In genomic region chr1:25617626-25618432, GRCh38 we compare ENCODE assay signal across 8 cellular contexts. TPM values are rescaled to one million over a fixed set of nuclear protein-coding genes. Genes with fewer than 3 reads are reported as not detected.
DNase-seq lines count a peak whose midpoint lies in the region; ATAC-seq and TF ChIP-seq lines count a peak whose summit lies in the region.

No MANE protein-coding gene starts in this region.

- peaks cover 8% of the 10 kb centered on the region for H3K27me3 Mint-ChIP-seq in activated T-cell treated with anti-CD3 and anti-CD28 coated beads, Interleukin-2, amount 50 U/mL, for 72 hours (ENCODE audit: low read depth)

- H3K4me1 Mint-ChIP-seq in activated T-cell treated with anti-CD3 and anti-CD28 coated beads, Interleukin-2, amount 50 U/mL, for 72 hours (ENCODE audit: low read depth): peaks cover 73% of the 10 kb centered on the region

- H3K27ac Mint-ChIP-seq in activated T-cell treated with anti-CD3 and anti-CD28 coated beads, Interleukin-2, amount 50 U/mL, for 72 hours: no peak overlapping the region

- H3K4me1 ChIP-seq in right cardiac atrium (ENCODE audit: control insufficient read depth, insufficient read depth, low read length): peaks cover 9% of the 10 kb centered on the region

- no peak for ATAC-seq in activated T-cell treated with anti-CD3 and anti-CD28 coated beads, Interleukin-2, amount 50 U/mL, for 72 hours (replicated peaks in 1 of 2)
- ATAC-seq in right cardiac atrium: peak in 1 of 2 donors; percentile 4
- ATAC-seq in HG02938 (IDR thresholded peaks at IDR 0.05; ENCODE audit: unreplicated experiment): no peak

- POLR2A ChIA-PET in HEK293T (lab: Yijun Ruan, JAX): no interaction called here

- CTCF ChIA-PET in HEK293T (lab: Yijun Ruan, JAX): interaction anchor here (1.1 to 2.6 kb wide), 3 partner anchors 46 to 193 kb away, joined by 3 to 11 read pairs (median 4); no protein-coding TSS in a partner anchor

- peak; percentile 38 to 51 for DNase-seq in NOMO-1 (lab: John Stamatoyannopoulos, UW; ENCODE audit: unreplicated experiment in 2 of 2)
- no peak for DNase-seq in NOMO-1 treated with dmso at 0.1 percent for 144 hours (lab: John Stamatoyannopoulos, UW; ENCODE audit: unreplicated experiment)
- DNase-seq in activated T-cell treated with anti-CD3 and anti-CD28 coated beads, Interleukin-2, amount 50 U/mL, for 72 hours: peak; percentile 15 to 39
- DNase-seq in right cardiac atrium: peak; percentile 37 to 76 (median 72)
- no peak for DNase-seq in inferior parietal cortex (ENCODE audit: extremely low spot score)
- DNase-seq in HEK293T (ENCODE audit: extremely low spot score): no peak

- no peaks in the 10 kb centered on the region for H3K9me3 ChIP-seq in right cardiac atrium (ENCODE audit: control insufficient read depth, low read length)

- no peaks in the 10 kb centered on the region for H3K9me3 Mint-ChIP-seq in activated T-cell treated with anti-CD3 and anti-CD28 coated beads, Interleukin-2, amount 50 U/mL, for 72 hours

- intact Hi-C loops in right cardiac atrium (cut with DNase I): loop anchor here (5.0 to 10.0 kb wide), 4 partner anchors 67 to 179 kb away; no protein-coding TSS in a partner anchor

- no peaks in the 10 kb centered on the region for H3K27me3 ChIP-seq in right cardiac atrium (ENCODE audit: control insufficient read depth, insufficient read depth)

- peak overlapping the region; percentile 98 for H3K4me3 ChIP-seq in right cardiac atrium (ENCODE audit: low read length)
- peak overlapping the region; percentile 63 to 84 (median 70) for H3K4me3 ChIP-seq in skin epidermis

- H3K4me3 Mint-ChIP-seq in activated T-cell treated with anti-CD3 and anti-CD28 coated beads, Interleukin-2, amount 50 U/mL, for 72 hours: peak overlapping the region; percentile 76 to 96

- WGBS in right cardiac atrium: 4% methylated on average over 66 of the region's 66 CpGs

- H3K27ac ChIP-seq in right cardiac atrium (ENCODE audit: low read length) (no peak overlapping the region), skin epidermis (peak overlapping the region in 12 of 21 experiments; percentile 12 to 84 (median 60))

- H3K36me3 Mint-ChIP-seq in activated T-cell treated with anti-CD3 and anti-CD28 coated beads, Interleukin-2, amount 50 U/mL, for 72 hours (ENCODE audit: insufficient read depth in 2 of 2): peaks cover 0 to 2% of the 10 kb centered on the region in 2 donors

TF ChIP-seq in HEK293T, 16 proteins besides CTCF, POLR2A, EP300 and RAD21:
- no peak for TF ChIP-seq SP1 (IDR thresholded peaks at IDR 0.05)
- TF ChIP-seq SUZ12 (IDR thresholded peaks at IDR 0.05): no peak
- TF ChIP-seq BHLHE40 (IDR thresholded peaks at IDR 0.05; ENCODE audit: borderline replicate concordance): no peak
- no peak for TF ChIP-seq ARNT (IDR thresholded peaks at IDR 0.05)
- no peak for TF ChIP-seq CTBP1 (IDR thresholded peaks at IDR 0.05; ENCODE audit: borderline replicate concordance)
- no peak for TF ChIP-seq FOXM1 (IDR thresholded peaks at IDR 0.05; ENCODE audit: borderline replicate concordance)
- TF ChIP-seq FOXA1 (IDR thresholded peaks at IDR 0.05): no peak
- TF ChIP-seq PKNOX1 (IDR thresholded peaks at IDR 0.05): no peak
- TF ChIP-seq L3MBTL2 (conservative IDR thresholded peaks at IDR 0.05): no peak
- TF ChIP-seq TARDBP (IDR thresholded peaks at IDR 0.05): no peak
- TF ChIP-seq HDGF (IDR thresholded peaks at IDR 0.05; ENCODE audit: borderline replicate concordance): no peak
- TF ChIP-seq NFRKB (IDR thresholded peaks at IDR 0.05): no peak
- TF ChIP-seq ELF4 (IDR thresholded peaks at IDR 0.05): no peak
- TF ChIP-seq FOXK2 (IDR thresholded peaks at IDR 0.05): no peak
- no peak for TF ChIP-seq LEF1 (IDR thresholded peaks at IDR 0.05; ENCODE audit: borderline replicate concordance)

RNA-seq across cellular contexts. Expression of gene MAN1C1, which starts 1.2 kb away (rescaled TPM):
- 10 to 100 TPM in 1 of 2 donors, 1 to 10 TPM in 1; 9.4 to 13.3 TPM for total RNA-seq in activated T-cell treated with anti-CD3 and anti-CD28 coated beads, Interleukin-2, amount 50 U/mL, for 72 hours
- 10 to 100 TPM; 10.6 to 15.7 (median 12.8) TPM for total RNA-seq in right cardiac atrium
- 9.1 TPM for polyA plus RNA-seq in right cardiac atrium

Comparison
In these comparisons a context has a peak if more than half of its experiments do, and no peak if none do; other contexts are left out.
1. DNase-seq: peak in NOMO-1 (2 of 2), activated T-cell treated with anti-CD3 and anti-CD28 coated beads, Interleukin-2, amount 50 U/mL, for 72 hours (2 of 2) and right cardiac atrium (3 of 3); none in NOMO-1 treated with dmso at 0.1 percent for 144 hours (single experiment), inferior parietal cortex (single experiment) and HEK293T (single experiment).